ENCODE assay signal across 23 cellular contexts in the genomic region with DNA sequence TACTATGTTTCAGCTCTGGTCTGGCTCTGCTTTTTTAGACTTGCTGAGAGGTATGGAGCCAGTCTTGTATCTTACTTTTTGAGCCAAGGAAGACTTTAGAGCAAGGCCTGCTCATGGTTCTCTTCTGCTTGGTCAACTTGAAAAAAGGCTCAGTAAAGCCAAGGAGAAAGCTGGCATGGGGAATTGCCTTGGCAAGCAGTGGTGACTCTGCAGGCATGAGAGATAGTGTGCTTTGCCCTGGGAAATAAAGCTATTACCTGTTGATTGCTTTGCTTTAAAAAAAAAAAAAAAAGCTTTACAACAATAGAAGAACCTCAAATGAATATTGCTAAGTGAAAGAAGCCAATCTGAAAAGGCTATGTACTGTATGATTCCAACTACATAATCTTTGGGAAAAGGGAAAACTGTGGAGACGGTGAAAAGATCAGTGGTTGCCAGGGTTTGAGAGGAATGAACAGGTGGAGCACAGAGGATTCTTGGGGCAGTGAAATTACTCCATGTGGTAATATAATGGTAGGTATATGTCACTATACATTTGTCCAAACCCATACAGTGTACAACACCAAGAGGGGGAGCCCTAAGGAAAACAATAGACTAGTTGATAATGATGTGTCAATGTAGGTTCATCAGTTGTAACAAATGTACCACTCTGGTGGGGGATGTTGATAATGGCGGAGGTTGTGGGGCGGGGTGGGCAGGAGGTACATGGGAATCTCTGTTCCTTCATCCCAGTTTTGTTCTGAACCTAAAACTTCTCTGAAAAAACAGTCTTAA.
DNase-seq lines count a peak whose midpoint lies in the region; ATAC-seq and TF ChIP-seq lines count a peak whose summit lies in the region.
"Had no signal": no experiment of that assay in that cellular context is flagged by ENCODE, and none has a peak within 500 bp of the region (broad histone marks: within the 10 kb centered on the region; RNA-seq: fewer than 3 reads in every experiment).

No MANE protein-coding gene starts in this region.

- H3K36me3 ChIP-seq in Karpas-422 (ENCODE audit: insufficient read depth, low read length) = no peaks in the 10 kb centered on the region
- H3K36me3 ChIP-seq: BLaER1 treated with 17β-estradiol and CSF1 and Interleukin-3, amounts not matched to agents 10 nM and 100 nM; WERI-Rb-1 had no signal

- no peaks in the 10 kb centered on the region for H3K36me3 Mint-ChIP-seq in activated naive CD4-positive, alpha-beta T cell treated with anti-CD3 and anti-CD28 coated beads for 36 hours (ENCODE audit: low read depth)
- H3K36me3 Mint-ChIP-seq: activated CD4-positive, alpha-beta memory T cell treated with anti-CD3 and anti-CD28 coated beads for 36 hours; activated naive CD4-positive, alpha-beta T cell treated with anti-CD3 and anti-CD28 coated beads, Interleukin-2, amount 50 U/mL, for 24 hours had no signal

- H3K27me3 ChIP-seq in Karpas-422 (ENCODE audit: low read length) = no peaks in the 10 kb centered on the region
- H3K27me3 ChIP-seq in foreskin keratinocyte = no peaks in the 10 kb centered on the region
- H3K27me3 ChIP-seq: BLaER1 treated with 17β-estradiol and CSF1 and Interleukin-3, amounts not matched to agents 10 nM and 100 nM had no signal

- no peak overlapping the region for H2AFZ ChIP-seq in Karpas-422 (ENCODE audit: low read length)

- no peak overlapping the region for H3K27ac Mint-ChIP-seq in activated naive CD4-positive, alpha-beta T cell treated with anti-CD3 and anti-CD28 coated beads for 36 hours
- H3K27ac Mint-ChIP-seq: activated CD4-positive, alpha-beta memory T cell treated with anti-CD3 and anti-CD28 coated beads for 36 hours; activated naive CD4-positive, alpha-beta T cell treated with anti-CD3 and anti-CD28 coated beads, Interleukin-2, amount 50 U/mL, for 24 hours; mesothelial cell of epicardium; progenitor cell of endocrine pancreas had no signal

- CTCF ChIA-PET in activated naive CD4-positive, alpha-beta T cell treated with anti-CD3 and anti-CD28 coated beads for 36 hours (lab: Charles Lee) = interaction anchor here (0.8 to 1.4 kb wide), 2 partner anchors 9 to 21 kb away, joined by 3 read pairs; no protein-coding TSS in a partner anchor

- intact Hi-C loops in activated naive CD4-positive, alpha-beta T cell treated with anti-CD3 and anti-CD28 coated beads for 36 hours (cut with micrococcal nuclease) = no loop called here

- H3K9me3 ChIP-seq in Karpas-422 (ENCODE audit: low read length) = no peaks in the 10 kb centered on the region

- H3K79me2 ChIP-seq in Karpas-422 (ENCODE audit: low read length) = no peaks in the 10 kb centered on the region

- no peak overlapping the region for H3K4me3 ChIP-seq in Karpas-422 (ENCODE audit: low read length)
- H3K4me3 ChIP-seq: BLaER1 treated with 17β-estradiol and CSF1 and Interleukin-3, amounts not matched to agents 10 nM and 100 nM had no signal

- no peak overlapping the region for H3K4me2 ChIP-seq in Karpas-422 (ENCODE audit: low read depth, low read length, poor library complexity, severe bottlenecking)
- H3K4me2 ChIP-seq: BLaER1 treated with 17β-estradiol and CSF1 and Interleukin-3, amounts not matched to agents 10 nM and 100 nM had no signal

- no peaks in the 10 kb centered on the region for H3K4me1 Mint-ChIP-seq in activated naive CD4-positive, alpha-beta T cell treated with anti-CD3 and anti-CD28 coated beads for 36 hours (ENCODE audit: low read depth)
- H3K4me1 Mint-ChIP-seq: activated naive CD4-positive, alpha-beta T cell treated with anti-CD3 and anti-CD28 coated beads, Interleukin-2, amount 50 U/mL, for 24 hours; mesothelial cell of epicardium; neural crest cell had no signal

- no peak overlapping the region for H3K9ac ChIP-seq in Karpas-422 (ENCODE audit: low read length)
- H3K9ac ChIP-seq: BLaER1 treated with 17β-estradiol and CSF1 and Interleukin-3, amounts not matched to agents 10 nM and 100 nM had no signal

- no peaks in the 10 kb centered on the region for H4K20me1 ChIP-seq in Karpas-422 (ENCODE audit: insufficient read depth, low read depth, low read length)
- H4K20me1 ChIP-seq: BLaER1 treated with 17β-estradiol and CSF1 and Interleukin-3, amounts not matched to agents 10 nM and 100 nM had no signal

- H3K27me3 Mint-ChIP-seq in activated naive CD4-positive, alpha-beta T cell treated with anti-CD3 and anti-CD28 coated beads for 36 hours (ENCODE audit: low read depth) = peaks cover 13% of the 10 kb centered on the region
- H3K27me3 Mint-ChIP-seq: progenitor cell of endocrine pancreas had no signal

- H3K9me2 ChIP-seq in Karpas-422 (replicated peaks; ENCODE audit: insufficient read depth, low read length) = no peaks in the 10 kb centered on the region

- no peaks in the 10 kb centered on the region for H3K9me3 Mint-ChIP-seq in activated naive CD4-positive, alpha-beta T cell treated with anti-CD3 and anti-CD28 coated beads for 36 hours
- H3K9me3 Mint-ChIP-seq: activated CD4-positive, alpha-beta memory T cell treated with anti-CD3 and anti-CD28 coated beads for 36 hours; activated naive CD4-positive, alpha-beta T cell treated with anti-CD3 and anti-CD28 coated beads, Interleukin-2, amount 50 U/mL, for 24 hours had no signal

- peak; percentile 16 for ATAC-seq in foreskin keratinocyte
- ATAC-seq in GM18907 (IDR thresholded peaks at IDR 0.05; ENCODE audit: unreplicated experiment) = no peak
- ATAC-seq: Right ventricle myocardium inferior had no signal

- TF ChIP-seq CTCF in C4-2B (conservative IDR thresholded peaks at IDR 0.05) (peak; percentile 14; the same call in 1 of the 2 replicates), foreskin keratinocyte (conservative IDR thresholded peaks at IDR 0.05) (peak; percentile 56)

- H3K27ac ChIP-seq in C4-2B (no peak overlapping the region), Karpas-422 (ENCODE audit: low read length) (no peak overlapping the region), foreskin keratinocyte (no peak overlapping the region)
- H3K27ac ChIP-seq: BLaER1 treated with 17β-estradiol and CSF1 and Interleukin-3, amounts not matched to agents 10 nM and 100 nM; WERI-Rb-1 had no signal

- no peaks in the 10 kb centered on the region for H3K4me1 ChIP-seq in Karpas-422 (ENCODE audit: low read length)
- no peaks in the 10 kb centered on the region for H3K4me1 ChIP-seq in foreskin keratinocyte

- no peak overlapping the region for H3K4me3 Mint-ChIP-seq in activated naive CD4-positive, alpha-beta T cell treated with anti-CD3 and anti-CD28 coated beads for 36 hours
- H3K4me3 Mint-ChIP-seq: activated CD4-positive, alpha-beta memory T cell treated with anti-CD3 and anti-CD28 coated beads for 36 hours; activated naive CD4-positive, alpha-beta T cell treated with anti-CD3 and anti-CD28 coated beads, Interleukin-2, amount 50 U/mL, for 24 hours; mesothelial cell of epicardium; neural crest cell had no signal

- peak; percentile 59 for DNase-seq in Karpas-422
- peak; percentile 12 for DNase-seq in RPMI7951 (ENCODE audit: low read depth)
- DNase-seq in foreskin keratinocyte = peak in 1 of 2 donors; percentile 13
- DNase-seq in activated CD4-positive, alpha-beta T cell treated with anti-CD3 and anti-CD28 coated beads, Interleukin-2, amount 50 U/mL, for 4 hours = no peak
- DNase-seq in NOMO-1 treated with DMSO at 0.1 percent for 48 hours (lab: John Stamatoyannopoulos, UW; ENCODE audit: unreplicated experiment) = no peak
- DNase-seq in activated naive CD4-positive, alpha-beta T cell treated with anti-CD3 and anti-CD28 coated beads for 36 hours = no peak
- DNase-seq: activated CD4-positive, alpha-beta memory T cell treated with anti-CD3 and anti-CD28 coated beads for 36 hours; activated T-cell treated with anti-CD3 and anti-CD28 coated beads, Interleukin-2, amount 50 U/mL, for 1 hour; foreskin melanocyte; GOT3; hypothalamus; NCI-H1092; NCI-H2107; stimulated activated CD4-positive, alpha-beta T cell treated with anti-CD3 and anti-CD28 coated beads, Interleukin-4, amount 100 ng/mL, for 1 hour; WERI-Rb-1 had no signal

Comparison
In these comparisons a context has a peak if more than half of its experiments do, and no peak if none do; other contexts are left out.
1. DNase-seq: peak in Karpas-422 (single experiment) and RPMI7951 (single experiment); none in activated CD4-positive, alpha-beta T cell treated with anti-CD3 and anti-CD28 coated beads, Interleukin-2, amount 50 U/mL, for 4 hours (0 of 2), NOMO-1 treated with DMSO at 0.1 percent for 48 hours (single experiment) and activated naive CD4-positive, alpha-beta T cell treated with anti-CD3 and anti-CD28 coated beads for 36 hours (single experiment).